ENCODE assay signal across 18 cellular contexts in the genomic region with DNA sequence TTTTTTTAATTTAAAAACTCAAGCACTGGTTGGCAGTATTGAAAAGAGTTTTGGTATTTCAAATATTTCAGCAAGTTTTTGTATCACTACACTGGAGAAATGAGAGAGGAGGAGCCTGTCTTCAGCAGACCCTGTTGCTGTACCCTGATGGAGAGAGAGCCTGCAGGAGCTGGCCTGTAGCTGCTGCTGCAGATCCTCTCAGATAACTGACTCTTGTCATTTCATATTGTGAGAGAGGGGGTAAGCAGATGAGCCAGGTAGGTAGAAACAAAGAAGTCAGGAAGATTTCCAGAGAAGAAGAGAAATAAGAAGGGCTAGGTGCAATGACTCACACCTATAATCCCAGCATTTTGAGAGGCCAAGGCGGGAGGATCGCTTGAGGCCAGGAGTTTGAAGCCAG.
DNase-seq lines count a peak whose midpoint lies in the region; ATAC-seq and TF ChIP-seq lines count a peak whose summit lies in the region.
"Had no signal": no experiment of that assay in that cellular context is flagged by ENCODE, and none has a peak within 500 bp of the region (broad histone marks: within the 10 kb centered on the region; RNA-seq: fewer than 3 reads in every experiment).

No MANE protein-coding gene starts in this region.

- no peaks in the 10 kb centered on the region for H3K27me3 Mint-ChIP-seq in activated CD8-positive, alpha-beta T cell treated with anti-CD3 and anti-CD28 coated beads, Interleukin-2, amount 10 ng/mL, durations not matched to agents 7 days and 5 days (ENCODE audit: low read depth)
- H3K27me3 Mint-ChIP-seq in activated CD8-positive, alpha-beta T cell treated with anti-CD3 and anti-CD28 coated beads for 36 hours, result no peaks in the 10 kb centered on the region
- H3K27me3 Mint-ChIP-seq in WTC11 (ENCODE audit: low read depth), result no peaks in the 10 kb centered on the region; the same call in 1 of the 2 replicates

- intact Hi-C loops in activated CD8-positive, alpha-beta T cell treated with anti-CD3 and anti-CD28 coated beads for 36 hours (cut with micrococcal nuclease), result no loop called here

- H3K27ac Mint-ChIP-seq in activated CD8-positive, alpha-beta T cell treated with anti-CD3 and anti-CD28 coated beads, Interleukin-2, amount 10 ng/mL, durations not matched to agents 7 days and 5 days, result peak overlapping the region; percentile 32
- H3K27ac Mint-ChIP-seq in activated CD8-positive, alpha-beta T cell treated with anti-CD3 and anti-CD28 coated beads for 36 hours, result no peak overlapping the region
- peak overlapping the region; percentile 88 for H3K27ac Mint-ChIP-seq in WTC11
- H3K27ac Mint-ChIP-seq: CD4-positive, CD25-positive, alpha-beta regulatory T cell had no signal

- POLR2A ChIA-PET in activated CD8-positive, alpha-beta T cell treated with anti-CD3 and anti-CD28 coated beads, Interleukin-2, amount 10 ng/mL, durations not matched to agents 7 days and 5 days (lab: Charles Lee), result no interaction called here
- POLR2A ChIA-PET in activated CD8-positive, alpha-beta T cell treated with anti-CD3 and anti-CD28 coated beads for 36 hours (lab: Charles Lee), result interaction anchor here (0.6 to 1.0 kb wide), 2 partner anchors 182 to 372 kb away, joined by 3 read pairs; a partner anchor contains a TSS
- POLR2A ChIA-PET in WTC11 (lab: Charles Lee), result interaction anchor here (0.6 kb wide), 1 partner anchor 76 kb away, joined by 8 read pairs; no protein-coding TSS in a partner anchor

- no peak for ATAC-seq in activated CD8-positive, alpha-beta T cell treated with anti-CD3 and anti-CD28 coated beads, Interleukin-2, amount 10 ng/mL, durations not matched to agents 7 days and 5 days
- no peak for ATAC-seq in activated CD8-positive, alpha-beta T cell treated with anti-CD3 and anti-CD28 coated beads for 36 hours
- no peak for ATAC-seq in WTC11
- no peak for ATAC-seq in left lobe of liver

- TF ChIP-seq CTCF in activated CD8-positive, alpha-beta T cell treated with anti-CD3 and anti-CD28 coated beads for 36 hours (IDR thresholded peaks at IDR 0.05), result no peak
- TF ChIP-seq CTCF in WTC11 (IDR thresholded peaks at IDR 0.05) (no peak), GM13977 (IDR thresholded peaks at IDR 0.05; ENCODE audit: extremely low read depth, insufficient read depth, missing control alignments) (no peak)

- no peak overlapping the region for H3K4me3 Mint-ChIP-seq in activated CD8-positive, alpha-beta T cell treated with anti-CD3 and anti-CD28 coated beads, Interleukin-2, amount 10 ng/mL, durations not matched to agents 7 days and 5 days
- H3K4me3 Mint-ChIP-seq in activated CD8-positive, alpha-beta T cell treated with anti-CD3 and anti-CD28 coated beads for 36 hours, result no peak overlapping the region
- no peak overlapping the region for H3K4me3 Mint-ChIP-seq in WTC11
- H3K4me3 Mint-ChIP-seq: CD4-positive, CD25-positive, alpha-beta regulatory T cell had no signal

- peaks cover 11% of the 10 kb centered on the region for H3K36me3 Mint-ChIP-seq in activated CD8-positive, alpha-beta T cell treated with anti-CD3 and anti-CD28 coated beads, Interleukin-2, amount 10 ng/mL, durations not matched to agents 7 days and 5 days (ENCODE audit: low read depth)
- peaks cover 10% of the 10 kb centered on the region for H3K36me3 Mint-ChIP-seq in activated CD8-positive, alpha-beta T cell treated with anti-CD3 and anti-CD28 coated beads for 36 hours (ENCODE audit: low read depth)
- peaks cover 8% of the 10 kb centered on the region for H3K36me3 Mint-ChIP-seq in WTC11
- H3K36me3 Mint-ChIP-seq: CD4-positive, CD25-positive, alpha-beta regulatory T cell had no signal

- peaks cover 10% of the 10 kb centered on the region for H3K4me1 Mint-ChIP-seq in activated CD8-positive, alpha-beta T cell treated with anti-CD3 and anti-CD28 coated beads, Interleukin-2, amount 10 ng/mL, durations not matched to agents 7 days and 5 days (ENCODE audit: low read depth)
- peaks cover 5% of the 10 kb centered on the region for H3K4me1 Mint-ChIP-seq in activated CD8-positive, alpha-beta T cell treated with anti-CD3 and anti-CD28 coated beads for 36 hours (ENCODE audit: low read depth)
- peaks cover 3% of the 10 kb centered on the region for H3K4me1 Mint-ChIP-seq in WTC11

- H3K9me3 Mint-ChIP-seq in activated CD8-positive, alpha-beta T cell treated with anti-CD3 and anti-CD28 coated beads, Interleukin-2, amount 10 ng/mL, durations not matched to agents 7 days and 5 days (ENCODE audit: insufficient read depth), result no peaks in the 10 kb centered on the region
- peaks cover 3% of the 10 kb centered on the region for H3K9me3 Mint-ChIP-seq in activated CD8-positive, alpha-beta T cell treated with anti-CD3 and anti-CD28 coated beads for 36 hours
- H3K9me3 Mint-ChIP-seq in WTC11, result peaks cover 11% of the 10 kb centered on the region

- no peak for DNase-seq in activated CD8-positive, alpha-beta T cell treated with anti-CD3 and anti-CD28 coated beads, Interleukin-2, amount 10 ng/mL, durations not matched to agents 7 days and 5 days
- DNase-seq in activated CD8-positive, alpha-beta T cell treated with anti-CD3 and anti-CD28 coated beads for 36 hours, result no peak
- DNase-seq in WTC11 (ENCODE audit: low spot score) (no peak), left lobe of liver (ENCODE audit: low spot score) (peak; percentile 10), GM13977 (ENCODE audit: low spot score) (no peak), CD1c-positive myeloid dendritic cell (ENCODE audit: extremely low spot score) (no peak)
- no peak for DNase-seq in stimulated activated CD4-positive, alpha-beta T cell treated with anti-CD3 and anti-CD28 coated beads, Interleukin-2, amount 100 ng/mL, for 48 hours
- DNase-seq: CD4-positive, CD25-positive, alpha-beta regulatory T cell; DMS153; DND-41; H7; NCI-H1092 treated with DMSO at 0.1 percent for 48 hours; NCI-H1436 treated with DMSO at 0.1 percent for 48 hours; NCI-H187 treated with DMSO at 0.1 percent for 48 hours; NCI-H2107; NCI-H526 treated with DMSO at 0.1 percent for 48 hours; PC-9; Right ventricle myocardium superior had no signal

- in situ Hi-C loops in GM13977 (cut with MboI; ENCODE audit: low pct_unique_long_range_greater_than_20kb, low sequenced_read_pairs, unreplicated experiment), result no loop called here

- CTCF ChIA-PET in activated CD8-positive, alpha-beta T cell treated with anti-CD3 and anti-CD28 coated beads, Interleukin-2, amount 10 ng/mL, durations not matched to agents 7 days and 5 days (lab: Charles Lee), result interaction anchor here (1.0 kb wide), 1 partner anchor 183 kb away, joined by 4 read pairs; a partner anchor contains a TSS
- CTCF ChIA-PET in activated CD8-positive, alpha-beta T cell treated with anti-CD3 and anti-CD28 coated beads for 36 hours (lab: Charles Lee), result no interaction called here
- CTCF ChIA-PET in WTC11 (lab: Charles Lee), result no interaction called here

TF ChIP-seq in WTC11, 78 proteins besides CTCF, POLR2A, EP300 and RAD21 (continues in another document):
- TF ChIP-seq NFE2L1 (CRISPR knock-in tag; IDR thresholded peaks at IDR 0.05) (no peak), NR1H2 (CRISPR knock-in tag; IDR thresholded peaks at IDR 0.05) (no peak), ZNF396 (CRISPR knock-in tag; IDR thresholded peaks at IDR 0.05; ENCODE audit: borderline replicate concordance) (no peak), TP53 (CRISPR knock-in tag; IDR thresholded peaks at IDR 0.05) (no peak), NR3C1 (CRISPR knock-in tag; conservative IDR thresholded peaks at IDR 0.05; ENCODE audit: low read depth) (no peak), FOXJ3 (CRISPR knock-in tag; IDR thresholded peaks at IDR 0.05; ENCODE audit: borderline replicate concordance) (no peak), ELF4 (CRISPR knock-in tag; IDR thresholded peaks at IDR 0.05; ENCODE audit: low read depth) (no peak), EMX1 (CRISPR knock-in tag; IDR thresholded peaks at IDR 0.05) (no peak)
- TF ChIP-seq, protein P1, sequence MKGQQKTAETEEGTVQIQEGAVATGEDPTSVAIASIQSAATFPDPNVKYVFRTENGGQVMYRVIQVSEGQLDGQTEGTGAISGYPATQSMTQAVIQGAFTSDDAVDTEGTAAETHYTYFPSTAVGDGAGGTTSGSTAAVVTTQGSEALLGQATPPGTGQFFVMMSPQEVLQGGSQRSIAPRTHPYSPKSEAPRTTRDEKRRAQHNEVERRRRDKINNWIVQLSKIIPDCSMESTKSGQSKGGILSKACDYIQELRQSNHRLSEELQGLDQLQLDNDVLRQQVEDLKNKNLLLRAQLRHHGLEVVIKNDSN (CRISPR knock-in tag; IDR thresholded peaks at IDR 0.05), result no peak
- TF ChIP-seq, protein P2, sequence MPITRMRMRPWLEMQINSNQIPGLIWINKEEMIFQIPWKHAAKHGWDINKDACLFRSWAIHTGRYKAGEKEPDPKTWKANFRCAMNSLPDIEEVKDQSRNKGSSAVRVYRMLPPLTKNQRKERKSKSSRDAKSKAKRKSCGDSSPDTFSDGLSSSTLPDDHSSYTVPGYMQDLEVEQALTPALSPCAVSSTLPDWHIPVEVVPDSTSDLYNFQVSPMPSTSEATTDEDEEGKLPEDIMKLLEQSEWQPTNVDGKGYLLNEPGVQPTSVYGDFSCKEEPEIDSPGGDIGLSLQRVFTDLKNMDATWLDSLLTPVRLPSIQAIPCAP (CRISPR knock-in tag; IDR thresholded peaks at IDR 0.05), result no peak
- TF ChIP-seq, protein P3, sequence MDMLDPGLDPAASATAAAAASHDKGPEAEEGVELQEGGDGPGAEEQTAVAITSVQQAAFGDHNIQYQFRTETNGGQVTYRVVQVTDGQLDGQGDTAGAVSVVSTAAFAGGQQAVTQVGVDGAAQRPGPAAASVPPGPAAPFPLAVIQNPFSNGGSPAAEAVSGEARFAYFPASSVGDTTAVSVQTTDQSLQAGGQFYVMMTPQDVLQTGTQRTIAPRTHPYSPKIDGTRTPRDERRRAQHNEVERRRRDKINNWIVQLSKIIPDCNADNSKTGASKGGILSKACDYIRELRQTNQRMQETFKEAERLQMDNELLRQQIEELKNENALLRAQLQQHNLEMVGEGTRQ (CRISPR knock-in tag; IDR thresholded peaks at IDR 0.05), result no peak
- TF ChIP-seq, protein P4, sequence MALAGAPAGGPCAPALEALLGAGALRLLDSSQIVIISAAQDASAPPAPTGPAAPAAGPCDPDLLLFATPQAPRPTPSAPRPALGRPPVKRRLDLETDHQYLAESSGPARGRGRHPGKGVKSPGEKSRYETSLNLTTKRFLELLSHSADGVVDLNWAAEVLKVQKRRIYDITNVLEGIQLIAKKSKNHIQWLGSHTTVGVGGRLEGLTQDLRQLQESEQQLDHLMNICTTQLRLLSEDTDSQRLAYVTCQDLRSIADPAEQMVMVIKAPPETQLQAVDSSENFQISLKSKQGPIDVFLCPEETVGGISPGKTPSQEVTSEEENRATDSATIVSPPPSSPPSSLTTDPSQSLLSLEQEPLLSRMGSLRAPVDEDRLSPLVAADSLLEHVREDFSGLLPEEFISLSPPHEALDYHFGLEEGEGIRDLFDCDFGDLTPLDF (CRISPR knock-in tag; IDR thresholded peaks at IDR 0.05), result no peak
